8 cellular contexts compared by ENCODE assay signal in the genomic region with DNA sequence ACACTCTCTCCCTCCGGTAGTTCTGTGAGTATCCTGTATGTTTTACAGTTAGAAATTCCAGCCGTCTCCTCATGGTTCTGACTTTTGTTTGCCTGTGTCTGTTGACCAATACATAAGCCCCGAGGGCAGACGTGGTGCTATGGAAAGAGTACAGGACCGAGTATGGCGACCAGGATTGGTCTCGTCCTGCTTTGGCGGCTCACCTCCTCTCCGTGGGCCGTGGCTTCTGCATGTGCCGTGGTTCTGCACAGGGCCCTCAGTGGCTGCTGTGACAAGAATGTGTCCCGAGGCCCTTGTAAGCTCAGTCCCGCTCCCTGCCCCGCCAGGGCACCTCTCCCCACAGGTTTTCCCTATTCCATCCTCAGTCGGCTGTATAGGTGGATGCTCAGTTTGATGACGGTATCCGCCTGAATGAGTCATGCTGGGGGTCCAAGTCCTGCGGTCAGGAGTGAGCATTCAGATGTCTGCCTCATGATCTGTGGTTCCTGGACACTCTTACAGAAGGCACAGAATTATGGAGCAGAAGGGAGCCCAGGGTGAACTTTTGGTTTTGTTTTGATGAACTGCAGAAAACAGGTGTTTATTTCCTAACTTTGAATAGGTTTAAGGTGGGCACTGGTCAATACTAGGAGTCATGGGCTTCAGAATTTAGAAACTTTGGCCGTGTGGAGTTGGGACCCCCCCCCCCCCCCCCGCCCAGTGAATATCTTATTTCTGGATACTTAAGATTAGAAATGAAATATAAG. TPM values are rescaled to one million over a fixed set of nuclear protein-coding genes. Genes with fewer than 3 reads are reported as not detected.
DNase-seq lines count a peak whose midpoint lies in the region; ATAC-seq, FAIRE-seq and TF ChIP-seq lines count a peak whose summit lies in the region.

No MANE protein-coding gene starts in this region.

- CTCF ChIA-PET in CD8-positive, alpha-beta T cell (lab: Charles Lee) = interaction anchor here (0.6 to 1.3 kb wide), 3 partner anchors 51 to 75 kb away, joined by 4 read pairs; no protein-coding TSS in a partner anchor

- H3K36me3 ChIP-seq in CD8-positive, alpha-beta T cell (ENCODE audit: insufficient read depth, low read length) = peaks cover 16% of the 10 kb centered on the region
- peaks cover 21% of the 10 kb centered on the region for H3K36me3 ChIP-seq in bronchial epithelial cell (ENCODE audit: control insufficient read depth, insufficient read depth, low read length)

- H3K36me3 Mint-ChIP-seq in CD8-positive, alpha-beta T cell = peaks cover 37% of the 10 kb centered on the region
- no peaks in the 10 kb centered on the region for H3K36me3 Mint-ChIP-seq in mesothelial cell of epicardium

- intact Hi-C loops in CD8-positive, alpha-beta T cell (cut with DNase I, micrococcal nuclease) = loop anchor here (2.0 to 5.0 kb wide), 2 partner anchors 477 to 828 kb away; a partner anchor contains a TSS

- no peak for TF ChIP-seq CTCF in CD8-positive, alpha-beta T cell (IDR thresholded peaks at IDR 0.05)
- TF ChIP-seq CTCF in bronchial epithelial cell (IDR thresholded peaks at IDR 0.05; ENCODE audit: insufficient read depth, low read length, severe bottlenecking) = no peak
- no peak for TF ChIP-seq CTCF in mesothelial cell of epicardium (IDR thresholded peaks at IDR 0.05; ENCODE audit: unreplicated experiment)

- H3K27me3 ChIP-seq in CD8-positive, alpha-beta T cell (ENCODE audit: insufficient read depth, low read length) = no peaks in the 10 kb centered on the region
- H3K27me3 ChIP-seq in bronchial epithelial cell (ENCODE audit: control insufficient read depth, insufficient read depth, low read length) = no peaks in the 10 kb centered on the region

- no peaks in the 10 kb centered on the region for H3K27me3 Mint-ChIP-seq in CD8-positive, alpha-beta T cell (ENCODE audit: low read depth)
- no peaks in the 10 kb centered on the region for H3K27me3 Mint-ChIP-seq in mesothelial cell of epicardium (ENCODE audit: low read depth)

- peak overlapping the region; percentile 63 for H3K27ac ChIP-seq in CD8-positive, alpha-beta T cell (ENCODE audit: low read depth, low read length)

- DNase-seq in CD8-positive, alpha-beta T cell = no peak
- DNase-seq in LHCN-M2 (ENCODE audit: low read depth) = peak; percentile 73
- DNase-seq in bronchial epithelial cell (ENCODE audit: low read depth) = peak; percentile 43
- DNase-seq in mesothelial cell of epicardium (ENCODE audit: low spot score in 2 of 2, unreplicated experiment in 2 of 2) = no peak
- DNase-seq in left lobe of liver (ENCODE audit: low spot score) = no peak
- DNase-seq in occipital lobe (lab: John Stamatoyannopoulos, UW) = no peak

- H3K4me3 Mint-ChIP-seq in CD8-positive, alpha-beta T cell = peak overlapping the region; percentile 87
- H3K4me3 Mint-ChIP-seq in mesothelial cell of epicardium = peak overlapping the region; percentile 90

- POLR2A ChIA-PET in CD8-positive, alpha-beta T cell (lab: Charles Lee) = no interaction called here

- H3K4me1 ChIP-seq in CD8-positive, alpha-beta T cell (ENCODE audit: insufficient read depth, low read length) = peaks cover 18% of the 10 kb centered on the region

- ATAC-seq in CD8-positive, alpha-beta T cell = no peak
- ATAC-seq in GM18867 (IDR thresholded peaks at IDR 0.05; ENCODE audit: unreplicated experiment) (no peak), left lobe of liver (no peak), HG03432 (IDR thresholded peaks at IDR 0.05; ENCODE audit: unreplicated experiment) (no peak)

- peaks cover 35% of the 10 kb centered on the region for H3K4me1 Mint-ChIP-seq in CD8-positive, alpha-beta T cell (ENCODE audit: low read depth)
- H3K4me1 Mint-ChIP-seq in mesothelial cell of epicardium = peaks cover 27% of the 10 kb centered on the region

- H3K4me3 ChIP-seq in CD8-positive, alpha-beta T cell (ENCODE audit: low read depth, low read length) = peak overlapping the region; percentile 61
- peak overlapping the region; percentile 72 for H3K4me3 ChIP-seq in bronchial epithelial cell (ENCODE audit: low read depth, low read length)

- FAIRE-seq in bronchial epithelial cell (lab: Jason Lieb, UNC) = no peak

- no peaks in the 10 kb centered on the region for H3K9me3 ChIP-seq in CD8-positive, alpha-beta T cell (ENCODE audit: low read length)

- no peaks in the 10 kb centered on the region for H3K9me3 Mint-ChIP-seq in CD8-positive, alpha-beta T cell
- no peaks in the 10 kb centered on the region for H3K9me3 Mint-ChIP-seq in mesothelial cell of epicardium

- peak overlapping the region; percentile 83 for H3K27ac Mint-ChIP-seq in CD8-positive, alpha-beta T cell
- H3K27ac Mint-ChIP-seq in mesothelial cell of epicardium = peak overlapping the region; percentile 91

RNA-seq across cellular contexts. Expression of a gene that starts 1.2 kb away (rescaled TPM):
- total RNA-seq in CD8-positive, alpha-beta T cell = 100 to 1,000 TPM; 121 to 123 TPM
- total RNA-seq in LHCN-M2 (2014; rRNA removed) (61.8 and 62.5 TPM in 2 replicates), bronchial epithelial cell (48.8 and 49.2 TPM in 2 replicates), mesothelial cell of epicardium (193 to 210 TPM (median 208 TPM) in 3 replicates), left lobe of liver (42.6 TPM), occipital lobe (28.1 TPM)
- 54.8 TPM for polyA plus RNA-seq in LHCN-M2 (2012)

RNA-seq across cellular contexts. Expression of a gene that starts 19.2 kb away (rescaled TPM):
- under 1 TPM; 0.11 to 0.22 TPM for total RNA-seq in CD8-positive, alpha-beta T cell
- total RNA-seq in LHCN-M2 (2014; rRNA removed) = 0.06 TPM in 1 of 2 replicates, not detected in the other
- polyA plus RNA-seq in LHCN-M2 (2012) = not detected
- not detected in 2 replicates for total RNA-seq in bronchial epithelial cell
- 0.16 to 0.25 TPM in 2 of 3 replicates, not detected in the other for total RNA-seq in mesothelial cell of epicardium
- total RNA-seq in left lobe of liver = not detected
- total RNA-seq in occipital lobe = 3.0 TPM

RNA-seq across cellular contexts. Expression of a gene that starts 19.5 kb away (rescaled TPM):
- not detected for total RNA-seq in CD8-positive, alpha-beta T cell
- total RNA-seq in LHCN-M2 (2014; rRNA removed) = not detected in 2 replicates
- polyA plus RNA-seq in LHCN-M2 (2012) = not detected
- total RNA-seq in bronchial epithelial cell = 0.13 and 1.1 TPM in 2 replicates
- 16.1 to 18.4 TPM (median 16.8 TPM) in 3 replicates for total RNA-seq in mesothelial cell of epicardium
- not detected for total RNA-seq in left lobe of liver
- total RNA-seq in occipital lobe = 14.2 TPM

RNA-seq across cellular contexts. Expression of a gene that starts 38.1 kb away (rescaled TPM):
- 1 to 10 TPM; 2.0 to 2.1 TPM for total RNA-seq in CD8-positive, alpha-beta T cell
- total RNA-seq in LHCN-M2 (2014; rRNA removed) = not detected in 2 replicates
- not detected for polyA plus RNA-seq in LHCN-M2 (2012)
- total RNA-seq in bronchial epithelial cell = not detected in 2 replicates
- total RNA-seq in mesothelial cell of epicardium = 0.36 to 0.84 TPM (median 0.50 TPM) in 3 replicates
- not detected for total RNA-seq in left lobe of liver
- not detected for total RNA-seq in occipital lobe

RNA-seq across cellular contexts. Expression of a gene that starts 57.9 kb away (rescaled TPM):
- 10 to 100 TPM; 44.8 to 45.7 TPM for total RNA-seq in CD8-positive, alpha-beta T cell
- total RNA-seq in LHCN-M2 (2014; rRNA removed) = 18.3 and 23.8 TPM in 2 replicates
- 18.8 TPM for polyA plus RNA-seq in LHCN-M2 (2012)
- total RNA-seq in bronchial epithelial cell = 24.6 and 27.1 TPM in 2 replicates
- total RNA-seq in mesothelial cell of epicardium = 49.3 to 52.9 TPM (median 50.1 TPM) in 3 replicates
- 18.2 TPM for total RNA-seq in left lobe of liver
- total RNA-seq in occipital lobe = 20.1 TPM

Comparison
In these comparisons a context has a peak if more than half of its experiments do, and no peak if none do; other contexts are left out.
1. DNase-seq: peak in LHCN-M2 (single experiment) and bronchial epithelial cell (single experiment); none in CD8-positive, alpha-beta T cell (0 of 7), mesothelial cell of epicardium (0 of 2), left lobe of liver (single experiment) and occipital lobe (single experiment).